Comparison of ENCODE assay signal across 12 cellular contexts in genomic region chr9:95032580-95033298, GRCh38.
DNase-seq lines count a peak whose midpoint lies in the region; ATAC-seq and TF ChIP-seq lines count a peak whose summit lies in the region.
"Had no signal": no experiment of that assay in that cellular context is flagged by ENCODE, and none has a peak within 500 bp of the region (broad histone marks: within the 10 kb centered on the region; RNA-seq: fewer than 3 reads in every experiment).

No MANE protein-coding gene starts in this region.

- no peak overlapping the region for H2AFZ ChIP-seq in parathyroid adenoma

- H3K36me3 ChIP-seq in cardiac muscle cell (peaks cover 1% of the 10 kb centered on the region), parathyroid adenoma (ENCODE audit: control insufficient read depth, insufficient read depth, low read length) (no peaks in the 10 kb centered on the region)

- no peak overlapping the region for H3K4me3 ChIP-seq in cardiac muscle cell
- peak overlapping the region; percentile 45 for H3K4me3 ChIP-seq in parathyroid adenoma (ENCODE audit: low read depth, low read length)

- H3K9ac ChIP-seq in parathyroid adenoma = no peak overlapping the region

- DNase-seq in DMS53 treated with DMSO at 0.1 percent for 48 hours (lab: John Stamatoyannopoulos, UW; ENCODE audit: unreplicated experiment) = peak; percentile 41
- peak; percentile 34 for DNase-seq in NCI-H526 treated with DMSO at 0.1 percent for 48 hours (lab: John Stamatoyannopoulos, UW)
- DNase-seq in cardiac muscle cell (ENCODE audit: low read depth in 1 of 2, low spot score in 1 of 2) = peak in 1 of 2 donors; percentile 47
- DNase-seq in NCI-H128 (lab: John Stamatoyannopoulos, UW; ENCODE audit: unreplicated experiment) = no peak
- no peak for DNase-seq in kidney glomerular epithelial cell (lab: John Stamatoyannopoulos, UW)
- DNase-seq: AML-193; NCI-H1930; SIG-M5; stimulated activated naive CD4-positive, alpha-beta T cell had no signal

- ATAC-seq in HG03025 (IDR thresholded peaks at IDR 0.05; ENCODE audit: low FRiP score, unreplicated experiment) (no peak), GM19328 (IDR thresholded peaks at IDR 0.05; ENCODE audit: unreplicated experiment) (no peak)

- TF ChIP-seq CTCF in cardiac muscle cell (IDR thresholded peaks at IDR 0.05; ENCODE audit: low read depth, low read length) (no peak), parathyroid adenoma (IDR thresholded peaks at IDR 0.05) (no peak)

- H3K4me2 ChIP-seq in parathyroid adenoma (ENCODE audit: low read length) = peak overlapping the region; percentile 38

- peak overlapping the region; percentile 10 for H3K27ac ChIP-seq in cardiac muscle cell
- peak overlapping the region; percentile 60 for H3K27ac ChIP-seq in parathyroid adenoma

- H3K27me3 ChIP-seq in cardiac muscle cell (no peaks in the 10 kb centered on the region), parathyroid adenoma (ENCODE audit: control insufficient read depth, insufficient read depth, low read length) (no peaks in the 10 kb centered on the region)

- peaks cover 31% of the 10 kb centered on the region for H3K79me2 ChIP-seq in parathyroid adenoma

- H3K9me3 ChIP-seq in cardiac muscle cell (ENCODE audit: low read depth) = no peaks in the 10 kb centered on the region
- no peaks in the 10 kb centered on the region for H3K9me3 ChIP-seq in parathyroid adenoma (ENCODE audit: control insufficient read depth, low read length)

- H3K4me1 ChIP-seq in cardiac muscle cell (ENCODE audit: low read depth) (peaks cover 41% of the 10 kb centered on the region), parathyroid adenoma (peaks cover 33% of the 10 kb centered on the region)

Comparison
In these comparisons a context has a peak if more than half of its experiments do, and no peak if none do; other contexts are left out.
1. DNase-seq: peak in DMS53 treated with DMSO at 0.1 percent for 48 hours (single experiment) and NCI-H526 treated with DMSO at 0.1 percent for 48 hours (single experiment); none in NCI-H128 (single experiment) and kidney glomerular epithelial cell (single experiment).